ENCODE assay signal across 8 cellular contexts in genomic region chr6:7073810-7074525, GRCh38. TPM values are rescaled to one million over a fixed set of nuclear protein-coding genes. Genes with fewer than 3 reads are reported as not detected.
DNase-seq lines count a peak whose midpoint lies in the region; ATAC-seq and TF ChIP-seq lines count a peak whose summit lies in the region.

No MANE protein-coding gene starts in this region.

- no peaks in the 10 kb centered on the region for H3K9me3 ChIP-seq in OCI-LY1 (ENCODE audit: low read length)

- no peaks in the 10 kb centered on the region for H3K27me3 ChIP-seq in OCI-LY1 (ENCODE audit: insufficient read depth, low read length)

- no peaks in the 10 kb centered on the region for H3K36me3 Mint-ChIP-seq in activated naive CD8-positive, alpha-beta T cell treated with anti-CD3 and anti-CD28 coated beads, Interleukin-2, amount 10 ng/mL, durations not matched to agents 7 days and 5 days

- no peaks in the 10 kb centered on the region for H3K9me2 ChIP-seq in OCI-LY1 (ENCODE audit: low read depth, low read length)

- DNase-seq in GM12864 (ENCODE audit: low read depth) (peak; percentile 90), NCI-H524 treated with DMSO at 0.1 percent for 48 hours (lab: John Stamatoyannopoulos, UW) (no peak), KG1 (lab: John Stamatoyannopoulos, UW) (no peak), kidney glomerular epithelial cell (lab: John Stamatoyannopoulos, UW) (no peak)
- peak; percentile 49 for DNase-seq in activated naive CD8-positive, alpha-beta T cell treated with anti-CD3 and anti-CD28 coated beads, Interleukin-2, amount 10 ng/mL, durations not matched to agents 7 days and 5 days
- DNase-seq in stimulated activated CD4-positive, alpha-beta T cell treated with anti-CD3 and anti-CD28 coated beads, TNF-alpha, amount 100 ng/mL, for 1 hour (ENCODE audit: low read depth in 3 of 3, low spot score in 1 of 3): peak in 2 of 3 donors; percentile 28 to 48

- peak; percentile 98 for ATAC-seq in GM21737 (IDR thresholded peaks at IDR 0.05; ENCODE audit: unreplicated experiment)
- peak; percentile 99 for ATAC-seq in activated naive CD8-positive, alpha-beta T cell treated with anti-CD3 and anti-CD28 coated beads, Interleukin-2, amount 10 ng/mL, durations not matched to agents 7 days and 5 days (ENCODE audit: low read depth)

- H2AFZ ChIP-seq in OCI-LY1 (ENCODE audit: low read length): no peak overlapping the region

- H3K9ac ChIP-seq in OCI-LY1 (ENCODE audit: low read length): no peak overlapping the region

- H3K4me3 ChIP-seq in GM12864 (ENCODE audit: low read depth, low read length) (no peak overlapping the region), OCI-LY1 (ENCODE audit: low read depth, low read length, poor library complexity, severe bottlenecking) (no peak overlapping the region)

- TF ChIP-seq CTCF in GM12864 (IDR thresholded peaks at IDR 0.05; ENCODE audit: low read depth, low read length, missing control alignments): no peak
- TF ChIP-seq CTCF in OCI-LY1 (IDR thresholded peaks at IDR 0.05; ENCODE audit: low read length): no peak

- no peaks in the 10 kb centered on the region for H3K79me2 ChIP-seq in OCI-LY1 (ENCODE audit: insufficient read depth, low read length)

- H3K4me1 Mint-ChIP-seq in activated naive CD8-positive, alpha-beta T cell treated with anti-CD3 and anti-CD28 coated beads, Interleukin-2, amount 10 ng/mL, durations not matched to agents 7 days and 5 days: peaks cover 20% of the 10 kb centered on the region

- no peaks in the 10 kb centered on the region for H3F3A ChIP-seq in OCI-LY1 (ENCODE audit: insufficient read depth, low read length)

- H3K27ac Mint-ChIP-seq in activated naive CD8-positive, alpha-beta T cell treated with anti-CD3 and anti-CD28 coated beads, Interleukin-2, amount 10 ng/mL, durations not matched to agents 7 days and 5 days: no peak overlapping the region

- no peak overlapping the region for H3K27ac ChIP-seq in OCI-LY1 (ENCODE audit: low read depth, low read length, poor library complexity, severe bottlenecking)

- POLR2A ChIA-PET in activated naive CD8-positive, alpha-beta T cell treated with anti-CD3 and anti-CD28 coated beads, Interleukin-2, amount 10 ng/mL, durations not matched to agents 7 days and 5 days (lab: Charles Lee): interaction anchor here (0.7 to 1.7 kb wide), 2 partner anchors 13 to 35 kb away, joined by 3 to 12 read pairs; no protein-coding TSS in a partner anchor

- peak overlapping the region; percentile 39 for H3K4me3 Mint-ChIP-seq in activated naive CD8-positive, alpha-beta T cell treated with anti-CD3 and anti-CD28 coated beads, Interleukin-2, amount 10 ng/mL, durations not matched to agents 7 days and 5 days

- peaks cover 55% of the 10 kb centered on the region for H3K27me3 Mint-ChIP-seq in activated naive CD8-positive, alpha-beta T cell treated with anti-CD3 and anti-CD28 coated beads, Interleukin-2, amount 10 ng/mL, durations not matched to agents 7 days and 5 days

- H3K9me3 Mint-ChIP-seq in activated naive CD8-positive, alpha-beta T cell treated with anti-CD3 and anti-CD28 coated beads, Interleukin-2, amount 10 ng/mL, durations not matched to agents 7 days and 5 days: no peaks in the 10 kb centered on the region

- H3K4me1 ChIP-seq in OCI-LY1 (ENCODE audit: insufficient read depth, low read length, severe bottlenecking): peaks cover 9% of the 10 kb centered on the region

- no peaks in the 10 kb centered on the region for H3K36me3 ChIP-seq in OCI-LY1 (ENCODE audit: insufficient read depth, low read length)

- H4K20me1 ChIP-seq in OCI-LY1 (ENCODE audit: insufficient read depth, low read length): no peaks in the 10 kb centered on the region

- H3K4me2 ChIP-seq in OCI-LY1 (ENCODE audit: low read length): 0 out of 2 replicates have a peak overlapping the region, but pooled peaks have one; percentile 11

RNA-seq across cellular contexts. Expression of gene RREB1, which starts 33.8 kb away (rescaled TPM):
- 10 to 100 TPM; 37.0 to 39.1 TPM for total RNA-seq in activated naive CD8-positive, alpha-beta T cell treated with anti-CD3 and anti-CD28 coated beads, Interleukin-2, amount 10 ng/mL, durations not matched to agents 7 days and 5 days

Comparison
In these comparisons a context has a peak if more than half of its experiments do, and no peak if none do; other contexts are left out.
1. DNase-seq: peak in GM12864 (single experiment), activated naive CD8-positive, alpha-beta T cell treated with anti-CD3 and anti-CD28 coated beads, Interleukin-2, amount 10 ng/mL, durations not matched to agents 7 days and 5 days (single experiment) and stimulated activated CD4-positive, alpha-beta T cell treated with anti-CD3 and anti-CD28 coated beads, TNF-alpha, amount 100 ng/mL, for 1 hour (2 of 3); none in NCI-H524 treated with DMSO at 0.1 percent for 48 hours (single experiment), KG1 (single experiment) and kidney glomerular epithelial cell (single experiment).